Comparison of ENCODE assay signal across 8 cellular contexts in the genomic region with DNA sequence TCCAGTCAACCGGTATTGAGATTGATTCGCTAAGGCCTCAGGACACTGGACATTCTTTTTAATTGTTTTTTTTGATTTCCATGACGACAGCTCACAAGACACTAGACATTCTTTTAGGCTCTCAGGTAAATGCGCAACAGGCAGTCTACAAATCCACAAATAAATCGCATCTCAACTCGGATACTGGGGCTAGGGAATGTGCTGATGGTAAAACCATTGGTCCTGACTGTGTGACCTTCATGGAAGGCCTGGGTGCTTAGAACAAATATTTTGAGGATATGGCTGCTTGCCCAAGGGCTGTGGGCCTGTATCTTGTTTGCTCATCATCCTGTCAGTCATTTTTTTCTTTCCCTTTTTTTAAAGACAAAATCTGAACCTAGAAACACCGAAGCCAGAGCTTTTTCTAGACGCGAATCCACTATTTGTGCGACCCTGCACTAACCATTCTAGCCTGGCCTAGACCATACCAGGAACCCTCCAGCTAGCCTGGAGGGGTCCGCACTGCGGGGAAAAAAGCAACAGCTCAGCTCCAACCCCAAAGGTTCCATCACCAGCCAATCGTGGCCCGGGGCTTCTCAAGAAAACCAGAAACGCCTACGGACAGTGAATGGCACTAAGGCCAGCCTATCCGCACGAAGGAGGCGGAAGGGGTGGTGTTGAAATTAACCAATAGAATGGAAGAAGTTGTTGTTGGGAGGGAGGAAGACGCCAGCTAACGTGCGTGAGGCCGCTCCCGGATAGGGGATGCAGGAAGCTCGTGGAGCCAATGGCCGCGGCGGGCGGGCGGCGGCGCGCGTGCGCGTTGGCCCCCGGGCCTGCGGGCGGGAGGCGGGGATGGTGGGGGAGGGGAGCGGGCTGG.
DNase-seq lines count a peak whose midpoint lies in the region; ATAC-seq lines count a peak whose summit lies in the region.

No MANE protein-coding gene starts in this region.

- peak; percentile 99 for DNase-seq in AG20443 (ENCODE audit: low spot score)
- peak; percentile 98 to 99 for DNase-seq in NCI-H446 (lab: John Stamatoyannopoulos, UW)
- DNase-seq in cerebellar cortex (ENCODE audit: low spot score), result peak; percentile 100
- DNase-seq in islet precursor cell, result peak; percentile 100
- peak; percentile 98 for DNase-seq in stimulated activated CD4-positive, alpha-beta T cell treated with anti-CD3 and anti-CD28 coated beads, Interleukin-12 subunit alpha, Interleukin-12 subunit beta, amount 100 ng/mL, for 4 hours

- ATAC-seq in GM19043 (IDR thresholded peaks at IDR 0.05; ENCODE audit: low read depth, unreplicated experiment), result peak; percentile 96
- ATAC-seq in HG03354 (IDR thresholded peaks at IDR 0.05; ENCODE audit: poor library complexity, severe bottlenecking, unreplicated experiment), result peak; percentile 94
- ATAC-seq in activated CD4-positive, CD25-positive, alpha-beta regulatory T cell treated with anti-CD3 and anti-CD28 coated beads, Interleukin-2, amount 50 U/mL, for 24 hours, result peak; percentile 93 to 95

Comparison
In these comparisons a context has a peak if more than half of its experiments do, and no peak if none do; other contexts are left out.
1. Peak in every context shown above with its lines: DNase-seq and ATAC-seq.